Comparison of ENCODE assay signal across 20 cellular contexts in the genomic region with DNA sequence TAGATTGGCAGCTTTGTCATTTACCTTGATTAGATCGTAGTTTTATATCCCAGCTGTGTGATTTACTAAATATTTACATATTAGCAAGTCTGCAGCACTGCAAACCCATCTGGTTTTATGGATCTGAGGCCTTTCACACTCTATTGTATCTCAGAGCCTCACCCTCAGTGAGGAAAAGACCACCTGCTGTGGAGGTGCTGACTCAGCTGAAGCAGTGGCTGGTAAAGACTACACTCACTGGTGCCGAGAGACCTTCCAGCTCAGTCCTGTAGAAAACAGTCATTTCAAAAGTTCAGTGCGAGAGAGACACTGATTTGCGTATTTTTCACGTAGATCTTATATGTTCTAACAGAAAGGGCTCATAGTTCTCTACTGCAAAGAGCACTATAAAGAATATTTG.
DNase-seq lines count a peak whose midpoint lies in the region; ATAC-seq and TF ChIP-seq lines count a peak whose summit lies in the region.
"Had no signal": no experiment of that assay in that cellular context is flagged by ENCODE, and none has a peak within 500 bp of the region (broad histone marks: within the 10 kb centered on the region; RNA-seq: fewer than 3 reads in every experiment).

No MANE protein-coding gene starts in this region.

- H3K27me3 ChIP-seq in HUES64 (ENCODE audit: insufficient read depth, low read length), result no peaks in the 10 kb centered on the region
- H3K27me3 ChIP-seq: BLaER1 treated with 17β-estradiol and CSF1 and Interleukin-3, amounts not matched to agents 10 nM and 100 nM; MG63 had no signal

- TF ChIP-seq CTCF in choroid plexus epithelial cell (conservative IDR thresholded peaks at IDR 0.05; ENCODE audit: low read depth, low read length), result no peak

- ATAC-seq in HG02759 (IDR thresholded peaks at IDR 0.05; ENCODE audit: unreplicated experiment), result no peak

- H3K9ac ChIP-seq in HUES64 (ENCODE audit: low read depth, low read length), result no peak overlapping the region
- H3K9ac ChIP-seq: BLaER1 treated with 17β-estradiol and CSF1 and Interleukin-3, amounts not matched to agents 10 nM and 100 nM; KMS-11 had no signal

- 59% methylated on average over 5 of the region's 5 CpGs for WGBS in HUES64

- 0 out of 2 replicates have a peak overlapping the region, but pooled peaks have one; percentile 15 for H3K27ac ChIP-seq in HUES64 (ENCODE audit: low read depth, low read length)
- H3K27ac ChIP-seq: 22Rv1; BLaER1 treated with 17β-estradiol and CSF1 and Interleukin-3, amounts not matched to agents 10 nM and 100 nM; HL-60; KMS-11 had no signal

- peak; percentile 18 for DNase-seq in NCI-H146 (lab: John Stamatoyannopoulos, UW)
- DNase-seq in NCI-H146 treated with DMSO at 0.1 percent for 48 hours (lab: John Stamatoyannopoulos, UW; ENCODE audit: unreplicated experiment), result no peak
- peak; percentile 65 for DNase-seq in choroid plexus epithelial cell (ENCODE audit: low read depth)
- DNase-seq in smooth muscle cell of the brain vasculature (ENCODE audit: low read depth, low spot score), result peak; percentile 55
- DNase-seq in cerebellar nuclear complex (lab: John Stamatoyannopoulos, UW), result no peak
- no peak for DNase-seq in SKM-1 treated with dmso at 0.1 percent for 144 hours (lab: John Stamatoyannopoulos, UW; ENCODE audit: unreplicated experiment)
- DNase-seq: DMS153; EL; MG63; NCI-H1092 treated with DMSO at 0.1 percent for 48 hours; NCI-H1930; NCI-H510A; NK-92 treated with Interleukin-12 subunit alpha and Interleukin-12 subunit beta, amount 100 ng/mL, for 24 hours; T-helper 1 cell had no signal

- H3K4me3 ChIP-seq in HUES64 (ENCODE audit: low read length), result no peak overlapping the region
- no peak overlapping the region for H3K4me3 ChIP-seq in choroid plexus epithelial cell (ENCODE audit: low read depth, low read length)
- H3K4me3 ChIP-seq: BLaER1 treated with 17β-estradiol and CSF1 and Interleukin-3, amounts not matched to agents 10 nM and 100 nM; MG63 had no signal

- peaks cover 8% of the 10 kb centered on the region; the same call in 1 of the 2 replicates for H3K9me3 ChIP-seq in HUES64 (ENCODE audit: insufficient read depth, low read depth, low read length)

- peaks cover 13% of the 10 kb centered on the region for H3K4me1 ChIP-seq in HUES64 (ENCODE audit: insufficient read depth, low read length)

- H3K36me3 ChIP-seq in HUES64 (ENCODE audit: insufficient read depth, low read length), result no peaks in the 10 kb centered on the region

Comparison
In these comparisons a context has a peak if more than half of its experiments do, and no peak if none do; other contexts are left out.
1. DNase-seq: peak in NCI-H146 (single experiment), choroid plexus epithelial cell (single experiment) and smooth muscle cell of the brain vasculature (single experiment); none in NCI-H146 treated with DMSO at 0.1 percent for 48 hours (single experiment), cerebellar nuclear complex (0 of 2) and SKM-1 treated with dmso at 0.1 percent for 144 hours (single experiment).